ENCODE assay signal across 21 cellular contexts in genomic region chr10:17287151-17287550, GRCh38.
"Had no signal": no experiment of that assay in that cellular context is flagged by ENCODE, and none has a peak within 500 bp of the region (broad histone marks: within the 10 kb centered on the region; RNA-seq: fewer than 3 reads in every experiment).

No MANE protein-coding gene starts in this region.

- ATAC-seq: gastroesophageal sphincter; heart left ventricle; left cardiac atrium; left lung; left ventricle myocardium superior; naive thymus-derived CD4-positive, alpha-beta T cell had no signal

- H3K4me1 ChIP-seq: esophagus muscularis mucosa, foreskin keratinocyte, gastroesophageal sphincter, heart left ventricle, left lung, lower lobe of right lung had no signal

- H3K4me3 Mint-ChIP-seq: naive thymus-derived CD4-positive, alpha-beta T cell had no signal

- H3K27ac Mint-ChIP-seq: naive thymus-derived CD4-positive, alpha-beta T cell had no signal

- FAIRE-seq: colon, endothelial cell of umbilical vein, islet of Langerhans, keratinocyte had no signal

- H3K27ac ChIP-seq: coronary artery, dorsolateral prefrontal cortex, esophagus muscularis mucosa, foreskin keratinocyte, gastroesophageal sphincter, heart left ventricle, left lung, lower lobe of right lung had no signal

- DNase-seq: dermis blood vessel endothelial cell; dorsolateral prefrontal cortex; effector CD4-positive, alpha-beta T cell; effector memory CD4-positive, alpha-beta T cell; foreskin keratinocyte; heart left ventricle; hippocampal formation; left cardiac atrium; left lung; left ventricle myocardium superior; lower lobe of right lung; mesenchymal stem cell; midbrain; naive thymus-derived CD4-positive, alpha-beta T cell had no signal

- H3K36me3 ChIP-seq: esophagus muscularis mucosa, gastroesophageal sphincter, heart left ventricle, left lung, lower lobe of right lung had no signal

- H3K4me3 ChIP-seq: coronary artery, dorsolateral prefrontal cortex, esophagus muscularis mucosa, gastroesophageal sphincter, heart left ventricle, left lung, lower lobe of right lung had no signal
